In genomic region chr2:196233808-196234501, GRCh38 we compare ENCODE assay signal across 1 cellular context.
TF ChIP-seq lines count a peak whose summit lies in the region.

No MANE protein-coding gene starts in this region.

TF ChIP-seq in K562, 482 proteins besides CTCF, POLR2A, EP300 and RAD21 (continued from another document and continues in another):
- TF ChIP-seq HES1 (IDR thresholded peaks at IDR 0.05; ENCODE audit: low read depth) (no peak), ZBTB40 (IDR thresholded peaks at IDR 0.05) (no peak), ZBTB40 (CRISPR knock-in tag; IDR thresholded peaks at IDR 0.05) (no peak), XRCC5 (IDR thresholded peaks at IDR 0.05; ENCODE audit: low read depth, low read length) (no peak), ARHGAP35 (IDR thresholded peaks at IDR 0.05; ENCODE audit: partially characterized antibody) (no peak), ZZZ3 (IDR thresholded peaks at IDR 0.05) (no peak), GTF2F1 (IDR thresholded peaks at IDR 0.05; ENCODE audit: low read depth, low read length) (no peak), USF1 (CRISPR knock-in tag; IDR thresholded peaks at IDR 0.05) (no peak), IRF2 (CRISPR knock-in tag; IDR thresholded peaks at IDR 0.05) (no peak), GATAD2A (IDR thresholded peaks at IDR 0.05) (no peak), ZNF444 (CRISPR knock-in tag; IDR thresholded peaks at IDR 0.05) (no peak), ZNF165 (CRISPR knock-in tag; IDR thresholded peaks at IDR 0.05; ENCODE audit: borderline replicate concordance) (no peak), ELF2 (CRISPR knock-in tag; IDR thresholded peaks at IDR 0.05) (no peak), ZNF384 (IDR thresholded peaks at IDR 0.05; ENCODE audit: low read depth, low read length) (peak; percentile 92), ARNT (IDR thresholded peaks at IDR 0.05) (no peak), C11orf30 (IDR thresholded peaks at IDR 0.05; ENCODE audit: low read depth) (no peak), ZNF324 (CRISPR knock-in tag; IDR thresholded peaks at IDR 0.05) (no peak), SUPT5H (IDR thresholded peaks at IDR 0.05) (no peak), DACH1 (IDR thresholded peaks at IDR 0.05; ENCODE audit: partially characterized antibody) (peak; percentile 9), ZNF318 (IDR thresholded peaks at IDR 0.05; ENCODE audit: borderline replicate concordance in 1 of 2, low read depth in 1 of 2) (no peak), FOXK1 (CRISPR knock-in tag; IDR thresholded peaks at IDR 0.05; ENCODE audit: borderline replicate concordance) (no peak), PREB (CRISPR knock-in tag; IDR thresholded peaks at IDR 0.05) (no peak), TRIM25 (IDR thresholded peaks at IDR 0.05; ENCODE audit: borderline replicate concordance) (no peak), BCLAF1 (IDR thresholded peaks at IDR 0.05; ENCODE audit: borderline replicate concordance in 1 of 2, control insufficient read depth in 1 of 2, low read depth in 2 of 2, low read length in 1 of 2) (no peak), EZH2 (IDR thresholded peaks at IDR 0.05; ENCODE audit: borderline replicate concordance, low read depth, low read length) (no peak), TCF7L2 (IDR thresholded peaks at IDR 0.05; ENCODE audit: low read depth, low read length) (no peak), PML (IDR thresholded peaks at IDR 0.05; ENCODE audit: low read length) (no peak), PHB2 (IDR thresholded peaks at IDR 0.05; ENCODE audit: low read depth) (no peak), RFX1 (IDR thresholded peaks at IDR 0.05) (no peak), HNRNPH1 (optimal IDR thresholded peaks at IDR 0.05; ENCODE audit: low read depth, low read length) (no peak), ETV1 (tag; conservative IDR thresholded peaks at IDR 0.05; ENCODE audit: low read depth) (no peak)
